Comparison of ENCODE assay signal across 8 cellular contexts in genomic region chr14:69708586-69709169, GRCh38. TPM values are rescaled to one million over a fixed set of nuclear protein-coding genes. Genes with fewer than 3 reads are reported as not detected.
DNase-seq lines count a peak whose midpoint lies in the region; ATAC-seq, FAIRE-seq and TF ChIP-seq lines count a peak whose summit lies in the region.

No MANE protein-coding gene starts in this region.

- H3K4me2 ChIP-seq in BLaER1 (peak overlapping the region; percentile 13; the same call in 1 of the 2 replicates), HCT116 (ENCODE audit: low read length) (no peak overlapping the region)

- DNase-seq in HCT116 (ENCODE audit: low read depth, low spot score) (no peak), fibroblast of villous mesenchyme (ENCODE audit: low read depth) (no peak), urothelium cell line (ENCODE audit: low spot score) (peak; percentile 50), dermis blood vessel endothelial cell (no peak)
- no peak for DNase-seq in T-helper 2 cell treated with Interferon-gamma antibody and Interleukin-4, amounts not matched to agents 5 μg/mL and 100 μg/mL, for 36 hours (ENCODE audit: low spot score)

- H3K36me3 Mint-ChIP-seq in T-helper 2 cell treated with Interferon-gamma antibody and Interleukin-4, amounts not matched to agents 5 μg/mL and 100 μg/mL, for 36 hours (ENCODE audit: low read depth), result peaks cover 66% of the 10 kb centered on the region

- no peaks in the 10 kb centered on the region for H4K20me1 ChIP-seq in BLaER1
- no peaks in the 10 kb centered on the region for H4K20me1 ChIP-seq in HCT116 (ENCODE audit: insufficient read depth)

- POLR2A ChIA-PET in HCT116 (lab: Charles Lee), result no interaction called here

- H3K36me3 ChIP-seq in BLaER1, result peaks cover 92% of the 10 kb centered on the region
- H3K36me3 ChIP-seq in HCT116 (ENCODE audit: control insufficient read depth in 1 of 2, insufficient read depth in 2 of 2, low read length in 2 of 2), result no peaks in the 10 kb centered on the region

- TF ChIP-seq CTCF in HCT116 (IDR thresholded peaks at IDR 0.05 in 2 of 3, conservative IDR thresholded peaks at IDR 0.05 in 1 of 3; ENCODE audit: borderline replicate concordance in 1 of 3, insufficient read depth in 1 of 3, low read depth in 2 of 3, low read length in 2 of 3) (peak in 2 of 3 experiments; percentile 35 to 48; a peak in 3 of 6 replicates), fibroblast of villous mesenchyme (IDR thresholded peaks at IDR 0.05; ENCODE audit: insufficient read depth, low read depth, low read length) (peak; percentile 28)

- no peak for FAIRE-seq in urothelium cell line (lab: Jason Lieb, UNC)

- no peaks in the 10 kb centered on the region for H3K9me3 Mint-ChIP-seq in T-helper 2 cell treated with Interferon-gamma antibody and Interleukin-4, amounts not matched to agents 5 μg/mL and 100 μg/mL, for 36 hours

- H3K9ac ChIP-seq in BLaER1, result no peak overlapping the region
- no peak overlapping the region for H3K9ac ChIP-seq in HCT116 (ENCODE audit: low read length)

- no peak overlapping the region for H3K4me3 Mint-ChIP-seq in T-helper 2 cell treated with Interferon-gamma antibody and Interleukin-4, amounts not matched to agents 5 μg/mL and 100 μg/mL, for 36 hours

- H3K4me3 ChIP-seq in BLaER1, result no peak overlapping the region
- H3K4me3 ChIP-seq in HCT116 (replicated peaks in 1 of 2; ENCODE audit: low read depth in 1 of 2, low read length in 2 of 2), result no peak overlapping the region
- H3K4me3 ChIP-seq in fibroblast of villous mesenchyme (ENCODE audit: low read depth, low read length), result no peak overlapping the region

- H3K27ac Mint-ChIP-seq in T-helper 2 cell treated with Interferon-gamma antibody and Interleukin-4, amounts not matched to agents 5 μg/mL and 100 μg/mL, for 36 hours, result peak overlapping the region; percentile 24

- H3K27ac ChIP-seq in BLaER1 (no peak overlapping the region), HCT116 (ENCODE audit: low read depth, low read length) (no peak overlapping the region)

- peak; percentile 16; the same call in 1 of the 2 replicates for TF ChIP-seq RAD21 in HCT116 (IDR thresholded peaks at IDR 0.05; ENCODE audit: low read depth)

- peak; percentile 87 for ATAC-seq in HCT116
- ATAC-seq in HG03354 (IDR thresholded peaks at IDR 0.05; ENCODE audit: poor library complexity, severe bottlenecking, unreplicated experiment), result no peak
- no peak for ATAC-seq in HG02938 (IDR thresholded peaks at IDR 0.05; ENCODE audit: unreplicated experiment)

- no TSS peak for BruUV-seq in HCT116 (replicated peaks; lab: Mats Ljungman, UMichigan)

- no peak for TF ChIP-seq POLR2A in HCT116 (IDR thresholded peaks at IDR 0.05; ENCODE audit: borderline replicate concordance, extremely low read depth, insufficient read depth, insufficient read length)

- no peaks in the 10 kb centered on the region for H3K27me3 Mint-ChIP-seq in T-helper 2 cell treated with Interferon-gamma antibody and Interleukin-4, amounts not matched to agents 5 μg/mL and 100 μg/mL, for 36 hours (ENCODE audit: low read depth)

- H3K9me3 ChIP-seq in BLaER1 (no peaks in the 10 kb centered on the region), HCT116 (ENCODE audit: control insufficient read depth in 1 of 2, insufficient read depth in 1 of 2, low read depth in 1 of 2, low read length in 2 of 2) (no peaks in the 10 kb centered on the region)

- H3K27me3 ChIP-seq in BLaER1 (no peaks in the 10 kb centered on the region), HCT116 (ENCODE audit: insufficient read depth, low read length) (no peaks in the 10 kb centered on the region)

- no peaks in the 10 kb centered on the region for H3K79me2 ChIP-seq in HCT116 (ENCODE audit: insufficient read depth, low read length)

- intact Hi-C loops in HCT116 (cut with micrococcal nuclease), result no loop called here

- no peak overlapping the region for H2AFZ ChIP-seq in HCT116 (ENCODE audit: low read depth, low read length, poor library complexity, severe bottlenecking)

- RAD21 ChIA-PET in HCT116 (lab: Charles Lee; ENCODE audit: low non-redundant PET in 1 of 2, low total read pairs in 2 of 2, uncharacterized antibody in 2 of 2, unreplicated experiment in 2 of 2), result no interaction called here

- CTCF ChIA-PET in HCT116 (lab: Charles Lee), result interaction anchor here (0.7 kb wide), 1 partner anchor 123 kb away, joined by 3 read pairs; no protein-coding TSS in a partner anchor

- H3K4me1 ChIP-seq in BLaER1 (peaks cover 76% of the 10 kb centered on the region), HCT116 (ENCODE audit: control insufficient read depth in 1 of 2, insufficient read depth in 2 of 2, low read length in 2 of 2) (peaks cover 15% of the 10 kb centered on the region in 2 experiments)

- H3K9me2 ChIP-seq in HCT116 (ENCODE audit: insufficient read depth), result no peaks in the 10 kb centered on the region

- H3K4me1 Mint-ChIP-seq in T-helper 2 cell treated with Interferon-gamma antibody and Interleukin-4, amounts not matched to agents 5 μg/mL and 100 μg/mL, for 36 hours (ENCODE audit: low read depth), result peaks cover 47% of the 10 kb centered on the region

TF ChIP-seq in HCT116, 20 proteins besides CTCF, POLR2A, EP300 and RAD21 (continues in another document):
- TF ChIP-seq YY1 (IDR thresholded peaks at IDR 0.05; ENCODE audit: extremely low read depth, insufficient replicate concordance, low read depth, low read length), result no peak
- TF ChIP-seq SIN3A (IDR thresholded peaks at IDR 0.05; ENCODE audit: low read depth), result no peak
- no peak for TF ChIP-seq MAX (IDR thresholded peaks at IDR 0.05)
- no peak for TF ChIP-seq REST (IDR thresholded peaks at IDR 0.05; ENCODE audit: low read depth)
- no peak for TF ChIP-seq EZH2phosphoT487 (IDR thresholded peaks at IDR 0.05; ENCODE audit: borderline replicate concordance)
- TF ChIP-seq EZH2 (IDR thresholded peaks at IDR 0.05), result no peak
- no peak for TF ChIP-seq ATF3 (IDR thresholded peaks at IDR 0.05)
- TF ChIP-seq EGR1 (IDR thresholded peaks at IDR 0.05; ENCODE audit: low read depth), result no peak
- TF ChIP-seq JUND (IDR thresholded peaks at IDR 0.05), result no peak
- TF ChIP-seq ZNF274 (IDR thresholded peaks at IDR 0.05; ENCODE audit: low read depth, low read length), result no peak
- no peak for TF ChIP-seq FOSL1 (IDR thresholded peaks at IDR 0.05; ENCODE audit: low read depth)
- TF ChIP-seq ZFX (IDR thresholded peaks at IDR 0.05), result no peak
- no peak for TF ChIP-seq CBX3 (IDR thresholded peaks at IDR 0.05; ENCODE audit: low read depth)
- TF ChIP-seq ELF1 (IDR thresholded peaks at IDR 0.05; ENCODE audit: borderline replicate concordance, low read depth), result no peak
- TF ChIP-seq SP1 (IDR thresholded peaks at IDR 0.05; ENCODE audit: low read depth), result no peak
- TF ChIP-seq ZBTB33 (IDR thresholded peaks at IDR 0.05; ENCODE audit: extremely low read depth, insufficient replicate concordance, low read length), result no peak
- TF ChIP-seq SRF (IDR thresholded peaks at IDR 0.05; ENCODE audit: low read depth), result no peak
- TF ChIP-seq TCF7L2 (IDR thresholded peaks at IDR 0.05; ENCODE audit: borderline replicate concordance, extremely low read depth, insufficient read depth, insufficient read length), result no peak

RNA-seq across cellular contexts. Expression of gene SRSF5, which starts 58.3 kb away (rescaled TPM):
- total RNA-seq in HCT116 (2021; ENCODE audit: unreplicated experiment) (258 TPM), fibroblast of villous mesenchyme (101 and 116 TPM in 2 replicates), dermis blood vessel endothelial cell (155 and 195 TPM in 2 replicates)
- 246 and 285 TPM in 2 replicates for polyA plus RNA-seq in HCT116 (2012)
